23 cellular contexts compared by ENCODE assay signal in the genomic region with DNA sequence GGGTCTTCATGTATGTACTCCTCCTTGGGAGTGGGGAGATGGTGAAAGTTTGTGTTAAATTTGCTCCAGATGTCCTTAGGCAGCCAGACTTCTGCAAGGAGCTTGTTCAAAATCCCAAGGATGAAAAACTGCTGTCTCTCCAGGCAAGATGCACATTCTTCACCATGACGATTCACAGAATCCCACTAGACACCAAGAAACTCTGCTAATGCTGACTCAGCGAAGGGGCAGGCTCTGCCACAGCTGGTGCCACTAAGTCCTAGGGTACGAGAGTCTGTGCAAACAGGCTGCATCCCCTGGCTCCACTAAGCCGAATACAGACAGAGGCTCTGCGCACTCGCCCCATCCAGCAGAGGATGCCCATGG.
DNase-seq lines count a peak whose midpoint lies in the region; ATAC-seq, FAIRE-seq and TF ChIP-seq lines count a peak whose summit lies in the region.
"Had no signal": no experiment of that assay in that cellular context is flagged by ENCODE, and none has a peak within 500 bp of the region (broad histone marks: within the 10 kb centered on the region; RNA-seq: fewer than 3 reads in every experiment).

No MANE protein-coding gene starts in this region.

- H3K56ac ChIP-seq in H1 (replicated peaks; ENCODE audit: insufficient read length, low read depth, low read length), result no peak overlapping the region

- H3K9ac ChIP-seq in HepG2 (ENCODE audit: insufficient read depth, low read depth, low read length), result no peak overlapping the region
- H3K9ac ChIP-seq in SK-N-MC (ENCODE audit: insufficient read length), result no peak overlapping the region
- H3K9ac ChIP-seq in H1 (replicated peaks in 1 of 4; ENCODE audit: extremely low read depth in 1 of 4, low read depth in 3 of 4, low read length in 3 of 4), result no peak overlapping the region
- H3K9ac ChIP-seq: BLaER1 treated with 17β-estradiol and CSF1 and Interleukin-3, amounts not matched to agents 10 nM and 100 nM had no signal

- DNase-seq in HepG2 (ENCODE audit: low spot score) (no peak), right lobe of liver (no peak), SK-N-MC (ENCODE audit: low read depth, low spot score) (peak; percentile 80), H1 (ENCODE audit: low read depth in 1 of 2, low spot score in 2 of 2) (no peak), ACHN (no peak), dorsolateral prefrontal cortex (no peak)
- DNase-seq: 8988T; AML-193; CD4-positive, alpha-beta T cell; CD8-positive, alpha-beta memory T cell; DMS 273 treated with DMSO at 0.1 percent for 48 hours; DMS79; EL; GDM1; GOT3; H7 had no signal

- intact Hi-C loops in HepG2 (cut with micrococcal nuclease; ENCODE audit: unreplicated experiment) (no loop called here), right lobe of liver (cut with DNase I) (no loop called here), dorsolateral prefrontal cortex (cut with DNase I) (no loop called here)

- H3K4ac ChIP-seq in H1 (replicated peaks; ENCODE audit: insufficient read length, low read depth, low read length), result no peak overlapping the region

- H4K5ac ChIP-seq in H1 (ENCODE audit: insufficient read length, low read depth, low read length), result no peak overlapping the region

- H3K79me1 ChIP-seq in H1 (ENCODE audit: low read depth, low read length), result peaks cover 2% of the 10 kb centered on the region; the same call in 1 of the 2 replicates

- H3K4me3 ChIP-seq in HepG2 (replicated peaks in 1 of 3; ENCODE audit: insufficient read depth in 1 of 3, low read depth in 2 of 3, low read length in 3 of 3) (no peak overlapping the region), right lobe of liver (no peak overlapping the region), SK-N-MC (peak overlapping the region; percentile 46), H1 (ENCODE audit: extremely low read depth in 1 of 4, insufficient read depth in 2 of 4, low read depth in 3 of 4, low read length in 4 of 4) (no peak overlapping the region), dorsolateral prefrontal cortex (no peak overlapping the region)
- H3K4me3 ChIP-seq: BLaER1 treated with 17β-estradiol and CSF1 and Interleukin-3, amounts not matched to agents 10 nM and 100 nM; GM12878 had no signal

- no peak overlapping the region for H3K18ac ChIP-seq in H1 (ENCODE audit: extremely low read depth, low read length)

- WGBS in HepG2 (ENCODE audit: low lambda C conversion rate), result 0% methylated on average over 3 of the region's 6 CpGs
- WGBS in right lobe of liver (ENCODE audit: insufficient coverage, low coverage, low lambda C conversion rate, missing lambda C conversion rate), result 60% methylated on average over 1 of the region's 6 CpGs
- WGBS in H1 (ENCODE audit: extremely low coverage in 1 of 2, insufficient coverage in 1 of 2, insufficient read length in 1 of 2, insufficient replicate concordance in 2 of 2, low coverage in 1 of 2, low lambda C conversion rate in 2 of 2, missing lambda C conversion rate in 1 of 2), 2 experiments, result 85% methylated on average over 4 of the region's 6 CpGs; no CpG with 5 or more reads in 1 of the 2 experiments

- H2BK15ac ChIP-seq in H1 (ENCODE audit: low read length), result no peak overlapping the region

- TF ChIP-seq RAD21 in HepG2 (CRISPR knock-in tag; IDR thresholded peaks at IDR 0.05) (no peak), H1 (IDR thresholded peaks at IDR 0.05 in 1 of 2, conservative IDR thresholded peaks at IDR 0.05 in 1 of 2; ENCODE audit: low read depth in 2 of 2, low read length in 2 of 2) (no peak)

- H2AK5ac ChIP-seq in H1 (ENCODE audit: low read depth, low read length), result no peak overlapping the region

- H2BK5ac ChIP-seq in H1 (ENCODE audit: low read depth, low read length), result no peak overlapping the region

- no peak overlapping the region for H4K8ac ChIP-seq in H1 (ENCODE audit: extremely low read depth, insufficient read depth, low read length)

- no peak overlapping the region for H3K27ac ChIP-seq in HepG2 (ENCODE audit: extremely low read length, insufficient read depth, low read length)
- H3K27ac ChIP-seq in right lobe of liver, result no peak overlapping the region
- H3K27ac ChIP-seq in SK-N-MC, result peak overlapping the region; percentile 96
- H3K27ac ChIP-seq in H1 (ENCODE audit: low read depth, low read length), result no peak overlapping the region
- H3K27ac ChIP-seq in dorsolateral prefrontal cortex, result no peak overlapping the region
- H3K27ac ChIP-seq: BLaER1 treated with 17β-estradiol and CSF1 and Interleukin-3, amounts not matched to agents 10 nM and 100 nM had no signal

- H2BK12ac ChIP-seq in H1 (ENCODE audit: low read depth, low read length), result no peak overlapping the region

- no peaks in the 10 kb centered on the region for H3K23me2 ChIP-seq in H1 (ENCODE audit: low read depth, low read length)

- H3K23ac ChIP-seq in H1 (ENCODE audit: insufficient read length), result no peak overlapping the region

- FAIRE-seq in HepG2 (lab: Jason Lieb, UNC), result no peak
- no peak for FAIRE-seq in H1 (lab: Jason Lieb, UNC)
- FAIRE-seq: D721Med, GM12878, GM19239 had no signal

- ATAC-seq in HepG2, result no peak
- ATAC-seq in right lobe of liver, result no peak
- no peak for ATAC-seq in GM19463 (IDR thresholded peaks at IDR 0.05; ENCODE audit: unreplicated experiment)
- ATAC-seq: GM12878, HCT116 had no signal

- TF ChIP-seq CTCF in HepG2 (CRISPR knock-in tag; IDR thresholded peaks at IDR 0.05), result no peak
- no peak for TF ChIP-seq CTCF in right lobe of liver (IDR thresholded peaks at IDR 0.05)
- TF ChIP-seq CTCF in H1 (IDR thresholded peaks at IDR 0.05; ENCODE audit: control extremely low read depth in 1 of 3, insufficient read depth in 1 of 3, low read depth in 1 of 3, low read length in 3 of 3), result no peak
- no peak for TF ChIP-seq CTCF in dorsolateral prefrontal cortex (IDR thresholded peaks at IDR 0.05 in 54 of 56, conservative IDR thresholded peaks at IDR 0.05 in 2 of 56; ENCODE audit: low read depth in 1 of 56, partially characterized antibody in 56 of 56)

- TF ChIP-seq EP300 in HepG2 (IDR thresholded peaks at IDR 0.05; ENCODE audit: low read depth in 2 of 2, low read length in 2 of 2), result no peak
- TF ChIP-seq EP300 in HepG2 (CRISPR knock-in tag; IDR thresholded peaks at IDR 0.05; ENCODE audit: borderline replicate concordance), result no peak
- TF ChIP-seq EP300 in H1 (IDR thresholded peaks at IDR 0.05; ENCODE audit: borderline replicate concordance in 1 of 2, low read depth in 2 of 2, low read length in 2 of 2), result no peak

- CTCF ChIA-PET in HepG2 (lab: Yijun Ruan, JAX; ENCODE audit: low intra/inter-chr PET ratio, low total read pairs), result no interaction called here
- CTCF ChIA-PET in H1 (lab: Charles Lee; ENCODE audit: partially characterized antibody), result interaction anchor here (1.2 to 1.5 kb wide), 2 partner anchors 22 to 254 kb away, joined by 4 to 6 read pairs; no protein-coding TSS in a partner anchor

- no peak overlapping the region for H3K14ac ChIP-seq in H1 (ENCODE audit: insufficient read length)

- no peak overlapping the region for H2BK20ac ChIP-seq in H1 (ENCODE audit: low read length)

- H4K20me1 ChIP-seq in HepG2 (ENCODE audit: insufficient read depth, low read length) (peaks cover 7% of the 10 kb centered on the region; the same call in 1 of the 2 replicates), H1 (replicated peaks in 1 of 2; ENCODE audit: control insufficient read depth in 1 of 2, insufficient read depth in 2 of 2, low read length in 2 of 2) (no peaks in the 10 kb centered on the region)

- BruUV-seq in HepG2 (replicated peaks; lab: Mats Ljungman, UMichigan), result no TSS peak

- H3K27me3 ChIP-seq in HepG2 (ENCODE audit: control insufficient read depth in 1 of 2, insufficient read depth in 2 of 2, low read length in 2 of 2) (peaks cover 0 to 17% of the 10 kb centered on the region in 2 experiments; a peak in 3 of 5 replicates), right lobe of liver (no peaks in the 10 kb centered on the region), H1 (replicated peaks in 1 of 4; ENCODE audit: control insufficient read depth in 3 of 4, extremely low read depth in 1 of 4, insufficient read depth in 3 of 4, low read length in 3 of 4) (no peaks in the 10 kb centered on the region; a peak in 2 of 7 replicates), dorsolateral prefrontal cortex (peaks cover 0 to 20% (median 0%) of the 10 kb centered on the region in 45 donors)
- H3K27me3 ChIP-seq: BE2C had no signal

- H2BK120ac ChIP-seq in H1 (replicated peaks; ENCODE audit: low read depth, low read length), result no peak overlapping the region

- in situ Hi-C loops in HepG2 (cut with HindIII; ENCODE audit: extremely low pct_ligation_motif_present, low pct_unique_long_range_greater_than_20kb), result no loop called here
- in situ Hi-C loops in ACHN (cut with HindIII; ENCODE audit: low pct_ligation_motif_present, low pct_unique_long_range_greater_than_20kb, low sequenced_read_pairs), result no loop called here

- H3K4me1 ChIP-seq in HepG2 (ENCODE audit: insufficient read depth, low read length) (no peaks in the 10 kb centered on the region), right lobe of liver (no peaks in the 10 kb centered on the region), H1 (replicated peaks in 1 of 4; ENCODE audit: control insufficient read depth in 3 of 4, insufficient read depth in 4 of 4, low read length in 3 of 4) (no peaks in the 10 kb centered on the region; a peak in 1 of 7 replicates)
- H3K4me1 ChIP-seq: BLaER1 treated with 17β-estradiol and CSF1 and Interleukin-3, amounts not matched to agents 10 nM and 100 nM had no signal

- H3K36me3 ChIP-seq in HepG2 (replicated peaks in 1 of 2; ENCODE audit: control insufficient read depth in 1 of 2, insufficient read depth in 2 of 2, low read length in 2 of 2) (no peaks in the 10 kb centered on the region), right lobe of liver (no peaks in the 10 kb centered on the region), SK-N-MC (ENCODE audit: insufficient read depth, low read length) (no peaks in the 10 kb centered on the region), H1 (ENCODE audit: control insufficient read depth in 2 of 4, insufficient read depth in 4 of 4, low read length in 3 of 4) (no peaks in the 10 kb centered on the region)
- H3K36me3 ChIP-seq: BE2C; BLaER1 treated with 17β-estradiol and CSF1 and Interleukin-3, amounts not matched to agents 10 nM and 100 nM had no signal

- no peak overlapping the region for H4K91ac ChIP-seq in H1 (replicated peaks; ENCODE audit: insufficient read length, low read length)

- H3K9me3 ChIP-seq in HepG2 (ENCODE audit: low read length) (no peaks in the 10 kb centered on the region), right lobe of liver (no peaks in the 10 kb centered on the region), SK-N-MC (ENCODE audit: low read depth, low read length) (no peaks in the 10 kb centered on the region), H1 (ENCODE audit: insufficient read depth in 2 of 2, low read depth in 1 of 2, low read length in 1 of 2) (no peaks in the 10 kb centered on the region)
- H3K9me3 ChIP-seq: BE2C; BLaER1 treated with 17β-estradiol and CSF1 and Interleukin-3, amounts not matched to agents 10 nM and 100 nM had no signal

- no peaks in the 10 kb centered on the region for H3K79me2 ChIP-seq in HepG2 (ENCODE audit: insufficient read depth, low read length)
- H3K79me2 ChIP-seq in H1 (ENCODE audit: control insufficient read depth in 1 of 2, insufficient read depth in 2 of 2, low read length in 2 of 2), result no peaks in the 10 kb centered on the region

- H2AFZ ChIP-seq in HepG2 (ENCODE audit: low read length) (no peak overlapping the region), H1 (ENCODE audit: low read length) (no peak overlapping the region)

- POLR2A ChIA-PET in HepG2 (lab: Yijun Ruan, JAX), result no interaction called here
- POLR2A ChIA-PET in H1 (lab: Charles Lee; ENCODE audit: partially characterized antibody), result no interaction called here

- TF ChIP-seq POLR2A in HepG2 (IDR thresholded peaks at IDR 0.05; ENCODE audit: insufficient read depth in 1 of 2, low read depth in 2 of 2, low read length in 2 of 2) (no peak), right lobe of liver (IDR thresholded peaks at IDR 0.05) (no peak), H1 (IDR thresholded peaks at IDR 0.05; ENCODE audit: control extremely low read depth in 1 of 2, low read depth in 2 of 2, low read length in 2 of 2) (no peak)

- no peak overlapping the region for H3K4me2 ChIP-seq in HepG2 (ENCODE audit: low read depth, low read length)
- H3K4me2 ChIP-seq in H1 (ENCODE audit: insufficient read depth in 1 of 2, low read depth in 2 of 2, low read length in 2 of 2), result no peak overlapping the region
- H3K4me2 ChIP-seq: BLaER1 treated with 17β-estradiol and CSF1 and Interleukin-3, amounts not matched to agents 10 nM and 100 nM had no signal

Comparison
In these comparisons a context has a peak if more than half of its experiments do, and no peak if none do; other contexts are left out.
1. Of the 41 proteins assayed by ChIP-seq in both HepG2 and H1: peak only in HepG2: none; only in H1: none; in both: MAFK; in neither: 40.